15 cellular contexts compared by ENCODE assay signal in the genomic region with DNA sequence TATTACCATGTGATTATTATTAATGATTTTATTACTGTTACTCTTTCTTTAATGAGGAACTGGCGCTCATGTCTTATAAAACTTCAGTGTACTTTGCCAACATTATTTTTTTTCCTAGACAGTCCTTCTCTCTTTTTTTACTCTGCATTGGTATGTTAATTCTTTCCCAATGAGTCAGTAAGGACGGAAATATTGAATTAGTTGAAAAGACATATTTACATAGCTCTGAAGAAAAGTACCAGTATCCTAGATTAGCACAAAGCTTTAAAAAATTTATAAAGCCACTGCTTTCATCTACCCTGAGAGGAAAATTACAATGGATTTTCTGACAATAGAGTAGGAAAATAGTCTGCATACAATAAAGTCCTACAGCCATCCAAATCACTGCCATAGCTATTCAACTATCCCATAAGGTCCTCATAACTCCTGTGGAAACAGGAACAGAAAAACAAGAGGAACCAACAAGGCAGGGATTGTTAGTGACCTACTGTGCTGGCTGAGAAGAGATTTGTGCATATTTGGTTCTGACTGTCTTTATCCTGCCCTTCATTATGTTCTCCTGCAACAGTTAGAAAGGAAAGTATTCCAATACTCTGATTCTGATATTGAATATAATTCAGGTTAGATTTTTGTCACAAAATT.
DNase-seq lines count a peak whose midpoint lies in the region; ATAC-seq, FAIRE-seq and TF ChIP-seq lines count a peak whose summit lies in the region.
"Had no signal": no experiment of that assay in that cellular context is flagged by ENCODE, and none has a peak within 500 bp of the region (broad histone marks: within the 10 kb centered on the region; RNA-seq: fewer than 3 reads in every experiment).

No MANE protein-coding gene starts in this region.

- no peak for TF ChIP-seq CTCF in astrocyte (IDR thresholded peaks at IDR 0.05; ENCODE audit: insufficient read depth, low read depth, low read length)
- TF ChIP-seq CTCF in foreskin fibroblast (IDR thresholded peaks at IDR 0.05; ENCODE audit: low read depth, low read length): no peak
- no peak for TF ChIP-seq CTCF in HepG2 (CRISPR knock-in tag; IDR thresholded peaks at IDR 0.05)

- no peaks in the 10 kb centered on the region for H3K9me2 ChIP-seq in GM23248 (ENCODE audit: insufficient read depth)

- H3K27me3 ChIP-seq in GM23248 (replicated peaks; ENCODE audit: insufficient read depth) (no peaks in the 10 kb centered on the region), astrocyte (ENCODE audit: insufficient read depth, low read length) (no peaks in the 10 kb centered on the region), HepG2 (ENCODE audit: control insufficient read depth in 1 of 2, insufficient read depth in 2 of 2, low read length in 2 of 2) (no peaks in the 10 kb centered on the region)
- H3K27me3 ChIP-seq: adrenal gland, heart left ventricle had no signal

- H3K27ac ChIP-seq in GM23248: peak overlapping the region; percentile 31
- H3K27ac ChIP-seq in astrocyte (ENCODE audit: low read depth, low read length): peak overlapping the region; percentile 88
- H3K27ac ChIP-seq in HepG2 (ENCODE audit: extremely low read length, insufficient read depth, low read length): no peak overlapping the region
- H3K27ac ChIP-seq: adrenal gland, heart left ventricle, left ventricle myocardium inferior had no signal

- FAIRE-seq in astrocyte (lab: Jason Lieb, UNC) (peak; percentile 92), HepG2 (lab: Jason Lieb, UNC) (no peak)
- FAIRE-seq: D721Med had no signal

- intact Hi-C loops in HepG2 (cut with micrococcal nuclease; ENCODE audit: unreplicated experiment): no loop called here

- CTCF ChIA-PET in activated CD8-positive, alpha-beta T cell treated with anti-CD3 and anti-CD28 coated beads, Interleukin-2, amount 10 ng/mL, durations not matched to agents 7 days and 5 days (lab: Charles Lee): no interaction called here
- CTCF ChIA-PET in HepG2 (lab: Yijun Ruan, JAX; ENCODE audit: low intra/inter-chr PET ratio, low total read pairs): no interaction called here

- POLR2A ChIA-PET in activated CD8-positive, alpha-beta T cell treated with anti-CD3 and anti-CD28 coated beads, Interleukin-2, amount 10 ng/mL, durations not matched to agents 7 days and 5 days (lab: Charles Lee): no interaction called here
- POLR2A ChIA-PET in HepG2 (lab: Yijun Ruan, JAX): no interaction called here

- H3K4me3 Mint-ChIP-seq in astrocyte (ENCODE audit: unreplicated experiment): no peak overlapping the region
- H3K4me3 Mint-ChIP-seq in activated CD8-positive, alpha-beta T cell treated with anti-CD3 and anti-CD28 coated beads, Interleukin-2, amount 10 ng/mL, durations not matched to agents 7 days and 5 days: no peak overlapping the region
- H3K4me3 Mint-ChIP-seq: activated CD4-positive, alpha-beta T cell treated with anti-CD3 and anti-CD28 coated beads for 36 hours; natural killer cell; T-helper 17 cell had no signal

- H3K79me2 ChIP-seq in GM23248 (ENCODE audit: insufficient read depth) (no peaks in the 10 kb centered on the region), astrocyte (ENCODE audit: insufficient read depth, low read length) (no peaks in the 10 kb centered on the region), HepG2 (ENCODE audit: insufficient read depth, low read length) (no peaks in the 10 kb centered on the region)

- WGBS in GM23248 (ENCODE audit: low coverage in 1 of 2, low lambda C conversion rate in 2 of 2, missing lambda C conversion rate in 2 of 2), 2 experiments: 0% methylated on average over 2 of the region's 2 CpGs
- 4% methylated on average over 2 of the region's 2 CpGs for whole genome bisulfite sequencing in HepG2 (ENCODE audit: low lambda C conversion rate)

- peak overlapping the region; percentile 92 for H3K27ac Mint-ChIP-seq in astrocyte (ENCODE audit: unreplicated experiment)
- no peak overlapping the region for H3K27ac Mint-ChIP-seq in activated CD8-positive, alpha-beta T cell treated with anti-CD3 and anti-CD28 coated beads, Interleukin-2, amount 10 ng/mL, durations not matched to agents 7 days and 5 days
- H3K27ac Mint-ChIP-seq: activated CD4-positive, alpha-beta T cell treated with anti-CD3 and anti-CD28 coated beads for 36 hours; natural killer cell; T-helper 17 cell had no signal

- H3K9ac ChIP-seq in GM23248 (no peak overlapping the region), astrocyte (ENCODE audit: low read length) (peak overlapping the region; percentile 58), HepG2 (ENCODE audit: insufficient read depth, low read depth, low read length) (no peak overlapping the region)

- H3K4me1 Mint-ChIP-seq in astrocyte (ENCODE audit: low read depth, unreplicated experiment): peaks cover 49% of the 10 kb centered on the region
- no peaks in the 10 kb centered on the region for H3K4me1 Mint-ChIP-seq in activated CD8-positive, alpha-beta T cell treated with anti-CD3 and anti-CD28 coated beads, Interleukin-2, amount 10 ng/mL, durations not matched to agents 7 days and 5 days (ENCODE audit: low read depth)
- H3K4me1 Mint-ChIP-seq: activated CD4-positive, alpha-beta T cell treated with anti-CD3 and anti-CD28 coated beads for 36 hours; natural killer cell; T-helper 17 cell had no signal

- H3K36me3 ChIP-seq in GM23248 (ENCODE audit: low read depth): no peaks in the 10 kb centered on the region
- no peaks in the 10 kb centered on the region for H3K36me3 ChIP-seq in astrocyte (ENCODE audit: insufficient read depth, low read length)
- H3K36me3 ChIP-seq in HepG2 (replicated peaks in 1 of 2; ENCODE audit: control insufficient read depth in 1 of 2, insufficient read depth in 2 of 2, low read length in 2 of 2): no peaks in the 10 kb centered on the region
- H3K36me3 ChIP-seq: adrenal gland, heart left ventricle, left ventricle myocardium inferior had no signal

- in situ Hi-C loops in GM23248 (cut with MboI): no loop called here
- in situ Hi-C loops in HepG2 (cut with HindIII; ENCODE audit: extremely low pct_ligation_motif_present, low pct_unique_long_range_greater_than_20kb): no loop called here

- H4K20me1 ChIP-seq in GM23248 (ENCODE audit: insufficient read depth): no peaks in the 10 kb centered on the region
- H4K20me1 ChIP-seq in astrocyte (ENCODE audit: insufficient read depth, low read length): no peaks in the 10 kb centered on the region
- H4K20me1 ChIP-seq in HepG2 (ENCODE audit: insufficient read depth, low read length): no peaks in the 10 kb centered on the region

- H3K4me2 ChIP-seq in GM23248 (ENCODE audit: unreplicated experiment) (peak overlapping the region; percentile 71), astrocyte (ENCODE audit: low read length) (peak overlapping the region; percentile 75), HepG2 (ENCODE audit: low read depth, low read length) (no peak overlapping the region)

- TF ChIP-seq RAD21 in HepG2 (CRISPR knock-in tag; IDR thresholded peaks at IDR 0.05): no peak

- BruUV-seq in HepG2 (replicated peaks; lab: Mats Ljungman, UMichigan): no TSS peak

- peaks cover 17% of the 10 kb centered on the region for H3K9me3 Mint-ChIP-seq in astrocyte (ENCODE audit: unreplicated experiment)
- H3K9me3 Mint-ChIP-seq in activated CD8-positive, alpha-beta T cell treated with anti-CD3 and anti-CD28 coated beads, Interleukin-2, amount 10 ng/mL, durations not matched to agents 7 days and 5 days (ENCODE audit: insufficient read depth): no peaks in the 10 kb centered on the region

- H3F3A ChIP-seq in GM23248 (ENCODE audit: insufficient read depth): peaks cover 32% of the 10 kb centered on the region

- TF ChIP-seq EP300 in HepG2 (IDR thresholded peaks at IDR 0.05; ENCODE audit: low read depth in 2 of 2, low read length in 2 of 2) (no peak), HepG2 (CRISPR knock-in tag; IDR thresholded peaks at IDR 0.05; ENCODE audit: borderline replicate concordance) (no peak)

- H3K36me3 Mint-ChIP-seq in astrocyte (ENCODE audit: low read depth, unreplicated experiment): no peaks in the 10 kb centered on the region
- H3K36me3 Mint-ChIP-seq in activated CD8-positive, alpha-beta T cell treated with anti-CD3 and anti-CD28 coated beads, Interleukin-2, amount 10 ng/mL, durations not matched to agents 7 days and 5 days (ENCODE audit: low read depth): no peaks in the 10 kb centered on the region
- H3K36me3 Mint-ChIP-seq: natural killer cell had no signal

- H2AFZ ChIP-seq in GM23248: peak overlapping the region; percentile 49
- H2AFZ ChIP-seq in astrocyte (ENCODE audit: low read depth, low read length): peak overlapping the region; percentile 8
- H2AFZ ChIP-seq in HepG2 (ENCODE audit: low read length): no peak overlapping the region

- H3K9me3 ChIP-seq in GM23248 (ENCODE audit: low read depth) (no peaks in the 10 kb centered on the region), astrocyte (ENCODE audit: insufficient read depth, low read depth, low read length) (peaks cover 3% of the 10 kb centered on the region), HepG2 (ENCODE audit: low read length) (peaks cover 39% of the 10 kb centered on the region)
- H3K9me3 ChIP-seq: adrenal gland had no signal

- no peak for TF ChIP-seq POLR2A in HepG2 (IDR thresholded peaks at IDR 0.05; ENCODE audit: insufficient read depth in 1 of 2, low read depth in 2 of 2, low read length in 2 of 2)

- H3K4me3 ChIP-seq in GM23248: 0 out of 2 replicates have a peak overlapping the region, but pooled peaks have one; percentile 11
- no peak overlapping the region for H3K4me3 ChIP-seq in astrocyte (ENCODE audit: insufficient read depth, low read depth, low read length)
- no peak overlapping the region for H3K4me3 ChIP-seq in foreskin fibroblast (ENCODE audit: low read depth in 1 of 2, low read length in 2 of 2)
- no peak overlapping the region for H3K4me3 ChIP-seq in HepG2 (replicated peaks in 1 of 3; ENCODE audit: insufficient read depth in 1 of 3, low read depth in 2 of 3, low read length in 3 of 3)
- H3K4me3 ChIP-seq: adrenal gland, heart left ventricle, left ventricle myocardium inferior had no signal

- DNase-seq in GM23248 (peak; percentile 68), astrocyte (ENCODE audit: low read depth) (peak; percentile 76), foreskin fibroblast (peak; percentile 48 to 74), stromal cell of bone marrow (ENCODE audit: low read depth) (peak; percentile 54), HepG2 (ENCODE audit: low spot score) (no peak)
- no peak for DNase-seq in activated CD8-positive, alpha-beta T cell treated with anti-CD3 and anti-CD28 coated beads, Interleukin-2, amount 10 ng/mL, durations not matched to agents 7 days and 5 days
- DNase-seq: activated CD4-positive, alpha-beta T cell treated with anti-CD3 and anti-CD28 coated beads for 36 hours; adrenal gland; heart left ventricle; left ventricle myocardium inferior; natural killer cell; NCI-H1417 treated with DMSO at 0.1 percent for 48 hours; T-helper 17 cell had no signal

- no peaks in the 10 kb centered on the region for H3K27me3 Mint-ChIP-seq in astrocyte (ENCODE audit: low read depth, unreplicated experiment)
- H3K27me3 Mint-ChIP-seq in activated CD8-positive, alpha-beta T cell treated with anti-CD3 and anti-CD28 coated beads, Interleukin-2, amount 10 ng/mL, durations not matched to agents 7 days and 5 days (ENCODE audit: low read depth): no peaks in the 10 kb centered on the region
- H3K27me3 Mint-ChIP-seq: activated CD4-positive, alpha-beta T cell treated with anti-CD3 and anti-CD28 coated beads for 36 hours; T-helper 17 cell had no signal

- H3K4me1 ChIP-seq in GM23248 (ENCODE audit: insufficient read depth): peaks cover 39% of the 10 kb centered on the region
- H3K4me1 ChIP-seq in astrocyte (ENCODE audit: insufficient read depth, low read length): peaks cover 27% of the 10 kb centered on the region
- H3K4me1 ChIP-seq in HepG2 (ENCODE audit: insufficient read depth, low read length): no peaks in the 10 kb centered on the region
- H3K4me1 ChIP-seq: adrenal gland, heart left ventricle, left ventricle myocardium inferior had no signal

- ATAC-seq in activated CD8-positive, alpha-beta T cell treated with anti-CD3 and anti-CD28 coated beads, Interleukin-2, amount 10 ng/mL, durations not matched to agents 7 days and 5 days: no peak
- ATAC-seq in GM21360 (IDR thresholded peaks at IDR 0.05; ENCODE audit: unreplicated experiment) (no peak), HepG2 (no peak)
- ATAC-seq: activated CD4-positive, alpha-beta T cell treated with anti-CD3 and anti-CD28 coated beads for 36 hours; heart left ventricle; natural killer cell; T-helper 17 cell had no signal

Comparison
In these comparisons a context has a peak if more than half of its experiments do, and no peak if none do; other contexts are left out.
1. DNase-seq: peak in GM23248 (single experiment), astrocyte (single experiment), foreskin fibroblast (2 of 2) and stromal cell of bone marrow (single experiment); none in activated CD8-positive, alpha-beta T cell treated with anti-CD3 and anti-CD28 coated beads, Interleukin-2, amount 10 ng/mL, durations not matched to agents 7 days and 5 days (single experiment) and HepG2 (single experiment).